In the genomic region with DNA sequence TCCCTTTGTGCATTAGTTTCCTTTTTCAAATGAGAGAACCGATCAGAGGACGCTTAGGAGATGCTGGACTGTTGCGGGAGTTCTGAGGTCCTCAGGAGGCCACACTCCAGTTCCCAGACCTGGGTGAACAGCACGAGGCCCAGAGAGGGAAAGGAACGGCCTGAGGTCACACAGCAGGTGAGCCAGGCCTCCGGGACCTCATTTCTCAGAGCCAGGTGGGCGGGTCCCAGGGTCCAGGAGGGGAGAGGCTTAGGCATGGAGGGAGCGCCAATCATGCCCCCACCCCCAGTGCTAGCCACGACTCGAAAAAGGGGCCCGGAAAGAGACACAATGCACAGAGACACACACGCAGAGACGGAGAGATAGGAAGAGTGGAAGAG, we compare ENCODE assay signal across 13 cellular contexts. TPM values are rescaled to one million over a fixed set of nuclear protein-coding genes. Genes with fewer than 3 reads are reported as not detected.
DNase-seq lines count a peak whose midpoint lies in the region; ATAC-seq, FAIRE-seq and TF ChIP-seq lines count a peak whose summit lies in the region.
"Had no signal": no experiment of that assay in that cellular context is flagged by ENCODE, and none has a peak within 500 bp of the region (broad histone marks: within the 10 kb centered on the region; RNA-seq: fewer than 3 reads in every experiment).

No MANE protein-coding gene starts in this region.

- peak overlapping the region; percentile 51; the same call in 1 of the 2 replicates for H3K4me2 ChIP-seq in HepG2 (ENCODE audit: low read depth, low read length)

- no peak for DNase-seq in HepG2 (ENCODE audit: low spot score)
- no peak for DNase-seq in right lobe of liver
- no peak for DNase-seq in iPS DF 6.9 (ENCODE audit: low read depth, low spot score)
- DNase-seq in type B pancreatic cell (ENCODE audit: extremely low spot score, unreplicated experiment), result no peak
- DNase-seq in medulla oblongata (ENCODE audit: extremely low spot score), result no peak
- DNase-seq in NCI-H2196 treated with DMSO at 0.1 percent for 48 hours (lab: John Stamatoyannopoulos, UW; ENCODE audit: unreplicated experiment), result no peak
- DNase-seq: AML-193 had no signal

- in situ Hi-C loops in HepG2 (cut with HindIII; ENCODE audit: extremely low pct_ligation_motif_present, low pct_unique_long_range_greater_than_20kb), result no loop called here

- H3K27me3 ChIP-seq in HepG2 (ENCODE audit: control insufficient read depth in 1 of 2, insufficient read depth in 2 of 2, low read length in 2 of 2) (peaks cover 5 to 32% of the 10 kb centered on the region in 2 experiments; a peak in 4 of 5 replicates), right lobe of liver (peaks cover 0 to 12% of the 10 kb centered on the region in 2 donors), iPS DF 6.9 (ENCODE audit: control insufficient read depth, insufficient read depth, low read length) (peaks cover 6% of the 10 kb centered on the region; the same call in 1 of the 2 replicates)

- peaks cover 4% of the 10 kb centered on the region for H3K4me1 Mint-ChIP-seq in type B pancreatic cell (ENCODE audit: unreplicated experiment)

- H3K9ac ChIP-seq in HepG2 (ENCODE audit: insufficient read depth, low read depth, low read length), result no peak overlapping the region

- no peak overlapping the region for H2AFZ ChIP-seq in HepG2 (ENCODE audit: low read length)

- H3K36me3 ChIP-seq in HepG2 (replicated peaks in 1 of 2; ENCODE audit: control insufficient read depth in 1 of 2, insufficient read depth in 2 of 2, low read length in 2 of 2) (no peaks in the 10 kb centered on the region), right lobe of liver (no peaks in the 10 kb centered on the region), iPS DF 6.9 (ENCODE audit: control insufficient read depth, insufficient read depth, low read length) (no peaks in the 10 kb centered on the region)
- H3K36me3 ChIP-seq: thoracic aorta had no signal

- TF ChIP-seq POLR2A in HepG2 (IDR thresholded peaks at IDR 0.05; ENCODE audit: insufficient read depth in 1 of 2, low read depth in 2 of 2, low read length in 2 of 2), result no peak
- TF ChIP-seq POLR2A in right lobe of liver (IDR thresholded peaks at IDR 0.05), result no peak

- no peak for TF ChIP-seq CTCF in HepG2 (CRISPR knock-in tag; IDR thresholded peaks at IDR 0.05)
- no peak for TF ChIP-seq CTCF in right lobe of liver (IDR thresholded peaks at IDR 0.05)
- TF ChIP-seq CTCF in type B pancreatic cell (conservative IDR thresholded peaks at IDR 0.05), result no peak

- no peak overlapping the region for H3K27ac Mint-ChIP-seq in type B pancreatic cell
- H3K27ac Mint-ChIP-seq: activated CD8-positive, alpha-beta T cell treated with anti-CD3 and anti-CD28 coated beads for 36 hours; activated naive CD8-positive, alpha-beta T cell treated with anti-CD3 and anti-CD28 coated beads for 36 hours had no signal

- H3K4me1 ChIP-seq in HepG2 (ENCODE audit: insufficient read depth, low read length) (peaks cover 17% of the 10 kb centered on the region), right lobe of liver (peaks cover 0 to 13% (median 0%) of the 10 kb centered on the region in 4 donors), iPS DF 6.9 (ENCODE audit: control insufficient read depth, insufficient read depth, low read length) (peaks cover 6% of the 10 kb centered on the region; the same call in 1 of the 2 replicates)

- H3K27ac ChIP-seq in HepG2 (ENCODE audit: extremely low read length, insufficient read depth, low read length), result no peak overlapping the region
- H3K27ac ChIP-seq in right lobe of liver, result no peak overlapping the region
- H3K27ac ChIP-seq in iPS DF 6.9 (ENCODE audit: low read length), result no peak overlapping the region
- H3K27ac ChIP-seq: thoracic aorta had no signal

- no peak for FAIRE-seq in HepG2 (lab: Jason Lieb, UNC)

- no TSS peak for BruUV-seq in HepG2 (replicated peaks; lab: Mats Ljungman, UMichigan)

- H3K9me3 ChIP-seq in HepG2 (ENCODE audit: low read length), result no peaks in the 10 kb centered on the region
- no peaks in the 10 kb centered on the region for H3K9me3 ChIP-seq in right lobe of liver
- no peaks in the 10 kb centered on the region for H3K9me3 ChIP-seq in iPS DF 6.9 (ENCODE audit: control insufficient read depth, insufficient read depth, low read length)
- H3K9me3 ChIP-seq: thoracic aorta had no signal

- H3K27me3 Mint-ChIP-seq in type B pancreatic cell, result peaks cover 53% of the 10 kb centered on the region

- H4K20me1 ChIP-seq in HepG2 (ENCODE audit: insufficient read depth, low read length), result peaks cover 10% of the 10 kb centered on the region; the same call in 1 of the 2 replicates

- peak overlapping the region; percentile 57 for H3K4me3 Mint-ChIP-seq in type B pancreatic cell
- H3K4me3 Mint-ChIP-seq: activated CD8-positive, alpha-beta T cell treated with anti-CD3 and anti-CD28 coated beads for 36 hours; activated naive CD8-positive, alpha-beta T cell treated with anti-CD3 and anti-CD28 coated beads for 36 hours had no signal

- intact Hi-C loops in HepG2 (cut with micrococcal nuclease; ENCODE audit: unreplicated experiment) (no loop called here), right lobe of liver (cut with DNase I) (no loop called here)

- H3K36me3 Mint-ChIP-seq in type B pancreatic cell, result no peaks in the 10 kb centered on the region

- no peak for TF ChIP-seq EP300 in HepG2 (IDR thresholded peaks at IDR 0.05; ENCODE audit: low read depth in 2 of 2, low read length in 2 of 2)
- no peak for TF ChIP-seq EP300 in HepG2 (CRISPR knock-in tag; IDR thresholded peaks at IDR 0.05; ENCODE audit: borderline replicate concordance)

- H3K9me3 Mint-ChIP-seq in type B pancreatic cell, result no peaks in the 10 kb centered on the region
- H3K9me3 Mint-ChIP-seq: activated CD8-positive, alpha-beta T cell treated with anti-CD3 and anti-CD28 coated beads for 36 hours; activated naive CD8-positive, alpha-beta T cell treated with anti-CD3 and anti-CD28 coated beads for 36 hours had no signal

- no peak for TF ChIP-seq RAD21 in HepG2 (CRISPR knock-in tag; IDR thresholded peaks at IDR 0.05)

- CTCF ChIA-PET in HepG2 (lab: Yijun Ruan, JAX; ENCODE audit: low intra/inter-chr PET ratio, low total read pairs), result no interaction called here

- H3K4me3 ChIP-seq in HepG2 (replicated peaks in 1 of 3; ENCODE audit: insufficient read depth in 1 of 3, low read depth in 2 of 3, low read length in 3 of 3) (peak overlapping the region in 1 of 3 experiments; percentile 37; a peak in 2 of 6 replicates), right lobe of liver (no peak overlapping the region), iPS DF 6.9 (ENCODE audit: low read length) (peak overlapping the region; percentile 4; the same call in 1 of the 2 replicates)
- H3K4me3 ChIP-seq: lung had no signal

- ATAC-seq in HepG2, result no peak
- no peak for ATAC-seq in right lobe of liver
- ATAC-seq: activated CD8-positive, alpha-beta T cell treated with anti-CD3 and anti-CD28 coated beads for 36 hours had no signal

- POLR2A ChIA-PET in HepG2 (lab: Yijun Ruan, JAX), result interaction anchor here (0.5 to 1.0 kb wide), 4 partner anchors 12 to 190 kb away, joined by 3 read pairs; a partner anchor contains a TSS

- no peaks in the 10 kb centered on the region for H3K79me2 ChIP-seq in HepG2 (ENCODE audit: insufficient read depth, low read length)

- WGBS in HepG2 (ENCODE audit: low lambda C conversion rate), result 15% methylated on average over 12 of the region's 13 CpGs
- 46% methylated on average over 12 of the region's 13 CpGs for WGBS in right lobe of liver (ENCODE audit: insufficient coverage, low coverage, low lambda C conversion rate, missing lambda C conversion rate)
- no CpG with 5 or more reads among the region's 13 CpGs for WGBS in iPS DF 6.9 (ENCODE audit: insufficient coverage, insufficient read length)

RNA-seq across cellular contexts. Expression of a gene that starts 1.8 kb away (rescaled TPM):
- not detected in 2 replicates for total RNA-seq in HepG2 (2016; rRNA removed; fragmentation: Illumina TruSeq; extraction: Trizol)
- total RNA-seq in HepG2 (2016; cell fraction: cytosol; rRNA removed; fragmentation: Illumina TruSeq; extraction: Trizol; ENCODE audit: low read depth), result not detected in 2 replicates
- total RNA-seq in HepG2 (2016; cell fraction: insoluble cytoplasmic fraction; rRNA removed; fragmentation: Illumina TruSeq; extraction: Trizol), result not detected in 2 replicates
- not detected in 2 replicates for total RNA-seq in HepG2 (2016; cell fraction: membrane; rRNA removed; fragmentation: Illumina TruSeq; extraction: Trizol)
- total RNA-seq in HepG2 (2016; cell fraction: nucleus; rRNA removed; fragmentation: Illumina TruSeq; extraction: Trizol), result not detected in 2 replicates
- 0.03 TPM in 2 replicates for polyA plus RNA-seq in HepG2 (2011; rRNA removed)
- not detected in 2 replicates for polyA plus RNA-seq in HepG2 (2011; cell fraction: cytosol; rRNA removed)
- 0.12 and 0.16 TPM in 2 replicates for polyA plus RNA-seq in HepG2 (2011; cell fraction: nucleus; rRNA removed)
- 0.03 TPM in 2 replicates for polyA plus RNA-seq in HepG2 (2012)
- polyA plus RNA-seq in HepG2 (2016; cell fraction: cytosol; fragmentation: Illumina TruSeq; extraction: Trizol; ENCODE audit: low read depth), result 0.02 TPM in 1 of 2 replicates, not detected in the other
- polyA plus RNA-seq in HepG2 (2016; cell fraction: insoluble cytoplasmic fraction; fragmentation: Illumina TruSeq; extraction: Trizol; ENCODE audit: low read depth), result not detected in 2 replicates
- not detected in 2 replicates for polyA plus RNA-seq in HepG2 (2016; cell fraction: membrane; fragmentation: Illumina TruSeq; extraction: Trizol; ENCODE audit: low read depth)
- polyA plus RNA-seq in HepG2 (2016; cell fraction: nucleus; fragmentation: Illumina TruSeq; extraction: Trizol; ENCODE audit: insufficient read depth, low read depth), result not detected in 2 replicates
- polyA minus RNA-seq in HepG2 (2011; rRNA and poly(A)+ RNA removed; ENCODE audit: low replicate concordance), result not detected in 2 replicates
- polyA minus RNA-seq in HepG2 (2011; cell fraction: cytosol; rRNA and poly(A)+ RNA removed), result not detected in 2 replicates
- polyA minus RNA-seq in HepG2 (2011; cell fraction: nucleus; rRNA and poly(A)+ RNA removed), result not detected in 2 replicates
- total RNA-seq in right lobe of liver, result not detected
- total RNA-seq in type B pancreatic cell (ENCODE audit: low replicate concordance), result 1.7 and 3.3 TPM in 2 replicates
- total RNA-seq: activated CD8-positive, alpha-beta T cell treated with anti-CD3 and anti-CD28 coated beads for 36 hours; activated naive CD8-positive, alpha-beta T cell treated with anti-CD3 and anti-CD28 coated beads for 36 hours; glomerular endothelial cell; HT1080; thoracic aorta had no signal

RNA-seq across cellular contexts. Expression of a gene that starts 26.6 kb away (rescaled TPM):
- total RNA-seq in HepG2 (2016; rRNA removed; fragmentation: Illumina TruSeq; extraction: Trizol) (1.2 and 4.7 TPM in 2 replicates), right lobe of liver (1 to 10 TPM; 2.7 to 7.0 (median 3.9) TPM), type B pancreatic cell (ENCODE audit: low replicate concordance) (11.5 and 13.4 TPM in 2 replicates)
- total RNA-seq in HepG2 (2016; cell fraction: cytosol; rRNA removed; fragmentation: Illumina TruSeq; extraction: Trizol; ENCODE audit: low read depth), result 1.0 and 1.5 TPM in 2 replicates
- total RNA-seq in HepG2 (2016; cell fraction: insoluble cytoplasmic fraction; rRNA removed; fragmentation: Illumina TruSeq; extraction: Trizol), result 1.2 and 3.2 TPM in 2 replicates
- total RNA-seq in HepG2 (2016; cell fraction: membrane; rRNA removed; fragmentation: Illumina TruSeq; extraction: Trizol), result 1.8 and 2.2 TPM in 2 replicates
- 2.9 and 3.8 TPM in 2 replicates for total RNA-seq in HepG2 (2016; cell fraction: nucleus; rRNA removed; fragmentation: Illumina TruSeq; extraction: Trizol)
- polyA plus RNA-seq in HepG2 (2011; rRNA removed), result 6.6 and 7.1 TPM in 2 replicates
- 7.1 and 10.4 TPM in 2 replicates for polyA plus RNA-seq in HepG2 (2011; cell fraction: cytosol; rRNA removed)
- polyA plus RNA-seq in HepG2 (2011; cell fraction: nucleus; rRNA removed), result 18.3 and 30.3 TPM in 2 replicates
- polyA plus RNA-seq in HepG2 (2012), result 3.6 and 4.5 TPM in 2 replicates
- polyA plus RNA-seq in HepG2 (2016; cell fraction: cytosol; fragmentation: Illumina TruSeq; extraction: Trizol; ENCODE audit: low read depth), result 0.57 and 1.6 TPM in 2 replicates
- polyA plus RNA-seq in HepG2 (2016; cell fraction: insoluble cytoplasmic fraction; fragmentation: Illumina TruSeq; extraction: Trizol; ENCODE audit: low read depth), result 1.9 and 2.7 TPM in 2 replicates
- 1.3 and 1.8 TPM in 2 replicates for polyA plus RNA-seq in HepG2 (2016; cell fraction: membrane; fragmentation: Illumina TruSeq; extraction: Trizol; ENCODE audit: low read depth)
- polyA plus RNA-seq in HepG2 (2016; cell fraction: nucleus; fragmentation: Illumina TruSeq; extraction: Trizol; ENCODE audit: insufficient read depth, low read depth), result 5.8 and 5.9 TPM in 2 replicates
- 5.9 and 8.5 TPM in 2 replicates for polyA minus RNA-seq in HepG2 (2011; rRNA and poly(A)+ RNA removed; ENCODE audit: low replicate concordance)
- polyA minus RNA-seq in HepG2 (2011; cell fraction: cytosol; rRNA and poly(A)+ RNA removed), result 2.1 and 3.0 TPM in 2 replicates
- 11.2 and 12.4 TPM in 2 replicates for polyA minus RNA-seq in HepG2 (2011; cell fraction: nucleus; rRNA and poly(A)+ RNA removed)

RNA-seq across cellular contexts. Expression of a gene that starts 43.6 kb away (rescaled TPM):
- total RNA-seq in HepG2 (2016; rRNA removed; fragmentation: Illumina TruSeq; extraction: Trizol) (44.2 and 125 TPM in 2 replicates), right lobe of liver (100 to 1,000 TPM; 114 to 206 (median 192) TPM), type B pancreatic cell (ENCODE audit: low replicate concordance) (342 and 403 TPM in 2 replicates)
- total RNA-seq in HepG2 (2016; cell fraction: cytosol; rRNA removed; fragmentation: Illumina TruSeq; extraction: Trizol; ENCODE audit: low read depth), result 48.9 and 50.4 TPM in 2 replicates
- 34.7 and 135 TPM in 2 replicates for total RNA-seq in HepG2 (2016; cell fraction: insoluble cytoplasmic fraction; rRNA removed; fragmentation: Illumina TruSeq; extraction: Trizol)
- 48.6 and 53.5 TPM in 2 replicates for total RNA-seq in HepG2 (2016; cell fraction: membrane; rRNA removed; fragmentation: Illumina TruSeq; extraction: Trizol)
- 112 and 115 TPM in 2 replicates for total RNA-seq in HepG2 (2016; cell fraction: nucleus; rRNA removed; fragmentation: Illumina TruSeq; extraction: Trizol)
- polyA plus RNA-seq in HepG2 (2011; rRNA removed), result 85.1 and 111 TPM in 2 replicates
- polyA plus RNA-seq in HepG2 (2011; cell fraction: cytosol; rRNA removed), result 50.0 and 58.7 TPM in 2 replicates
- polyA plus RNA-seq in HepG2 (2011; cell fraction: nucleus; rRNA removed), result 284 and 361 TPM in 2 replicates
- polyA plus RNA-seq in HepG2 (2012), result 138 and 245 TPM in 2 replicates
- polyA plus RNA-seq in HepG2 (2016; cell fraction: cytosol; fragmentation: Illumina TruSeq; extraction: Trizol; ENCODE audit: low read depth), result 34.6 and 43.1 TPM in 2 replicates
- 46.2 and 78.4 TPM in 2 replicates for polyA plus RNA-seq in HepG2 (2016; cell fraction: insoluble cytoplasmic fraction; fragmentation: Illumina TruSeq; extraction: Trizol; ENCODE audit: low read depth)
- polyA plus RNA-seq in HepG2 (2016; cell fraction: membrane; fragmentation: Illumina TruSeq; extraction: Trizol; ENCODE audit: low read depth), result 62.2 and 79.4 TPM in 2 replicates
- polyA plus RNA-seq in HepG2 (2016; cell fraction: nucleus; fragmentation: Illumina TruSeq; extraction: Trizol; ENCODE audit: insufficient read depth, low read depth), result 408 and 430 TPM in 2 replicates
- polyA minus RNA-seq in HepG2 (2011; rRNA and poly(A)+ RNA removed; ENCODE audit: low replicate concordance), result 138 and 163 TPM in 2 replicates
- 104 and 130 TPM in 2 replicates for polyA minus RNA-seq in HepG2 (2011; cell fraction: cytosol; rRNA and poly(A)+ RNA removed)
- polyA minus RNA-seq in HepG2 (2011; cell fraction: nucleus; rRNA and poly(A)+ RNA removed), result 60.0 and 70.7 TPM in 2 replicates

RNA-seq across cellular contexts. Expression of a gene that starts 44.2 kb away (rescaled TPM):
- total RNA-seq in HepG2 (2016; rRNA removed; fragmentation: Illumina TruSeq; extraction: Trizol) (0.04 TPM in 1 of 2 replicates, not detected in the other), right lobe of liver (under 1 TPM; 0.21 to 0.73 (median 0.54) TPM), type B pancreatic cell (ENCODE audit: low replicate concordance) (1.0 and 2.2 TPM in 2 replicates)
- not detected in 2 replicates for total RNA-seq in HepG2 (2016; cell fraction: cytosol; rRNA removed; fragmentation: Illumina TruSeq; extraction: Trizol; ENCODE audit: low read depth)
- 0.19 TPM in 1 of 2 replicates, not detected in the other for total RNA-seq in HepG2 (2016; cell fraction: insoluble cytoplasmic fraction; rRNA removed; fragmentation: Illumina TruSeq; extraction: Trizol)
- 0.38 TPM in 1 of 2 replicates, not detected in the other for total RNA-seq in HepG2 (2016; cell fraction: membrane; rRNA removed; fragmentation: Illumina TruSeq; extraction: Trizol)
- 0.19 and 0.34 TPM in 2 replicates for total RNA-seq in HepG2 (2016; cell fraction: nucleus; rRNA removed; fragmentation: Illumina TruSeq; extraction: Trizol)
- polyA plus RNA-seq in HepG2 (2011; rRNA removed), result 0.08 and 0.35 TPM in 2 replicates
- polyA plus RNA-seq in HepG2 (2011; cell fraction: cytosol; rRNA removed), result 0.23 and 0.26 TPM in 2 replicates
- polyA plus RNA-seq in HepG2 (2011; cell fraction: nucleus; rRNA removed), result 0.29 and 0.42 TPM in 2 replicates
- 0.08 and 0.13 TPM in 2 replicates for polyA plus RNA-seq in HepG2 (2012)
- not detected in 2 replicates for polyA plus RNA-seq in HepG2 (2016; cell fraction: cytosol; fragmentation: Illumina TruSeq; extraction: Trizol; ENCODE audit: low read depth)
- 0.20 TPM in 1 of 2 replicates, not detected in the other for polyA plus RNA-seq in HepG2 (2016; cell fraction: insoluble cytoplasmic fraction; fragmentation: Illumina TruSeq; extraction: Trizol; ENCODE audit: low read depth)
- polyA plus RNA-seq in HepG2 (2016; cell fraction: membrane; fragmentation: Illumina TruSeq; extraction: Trizol; ENCODE audit: low read depth), result not detected in 2 replicates
- 0.32 and 1.2 TPM in 2 replicates for polyA plus RNA-seq in HepG2 (2016; cell fraction: nucleus; fragmentation: Illumina TruSeq; extraction: Trizol; ENCODE audit: insufficient read depth, low read depth)
- 1.6 TPM in 1 of 2 replicates, not detected in the other for polyA minus RNA-seq in HepG2 (2011; rRNA and poly(A)+ RNA removed; ENCODE audit: low replicate concordance)
- polyA minus RNA-seq in HepG2 (2011; cell fraction: cytosol; rRNA and poly(A)+ RNA removed), result not detected in 2 replicates
- 0.25 TPM in 1 of 2 replicates, not detected in the other for polyA minus RNA-seq in HepG2 (2011; cell fraction: nucleus; rRNA and poly(A)+ RNA removed)

RNA-seq across cellular contexts. Expression of a gene that starts 49.9 kb away (rescaled TPM):
- total RNA-seq in HepG2 (2016; rRNA removed; fragmentation: Illumina TruSeq; extraction: Trizol) (32.2 and 36.4 TPM in 2 replicates), right lobe of liver (10 to 100 TPM; 25.0 to 45.5 (median 37.7) TPM), type B pancreatic cell (ENCODE audit: low replicate concordance) (40.8 and 42.1 TPM in 2 replicates)
- total RNA-seq in HepG2 (2016; cell fraction: cytosol; rRNA removed; fragmentation: Illumina TruSeq; extraction: Trizol; ENCODE audit: low read depth), result 34.9 and 42.8 TPM in 2 replicates
- total RNA-seq in HepG2 (2016; cell fraction: insoluble cytoplasmic fraction; rRNA removed; fragmentation: Illumina TruSeq; extraction: Trizol), result 29.2 and 39.1 TPM in 2 replicates
- 47.6 and 47.9 TPM in 2 replicates for total RNA-seq in HepG2 (2016; cell fraction: membrane; rRNA removed; fragmentation: Illumina TruSeq; extraction: Trizol)
- 18.6 and 23.5 TPM in 2 replicates for total RNA-seq in HepG2 (2016; cell fraction: nucleus; rRNA removed; fragmentation: Illumina TruSeq; extraction: Trizol)
- 55.4 and 62.3 TPM in 2 replicates for polyA plus RNA-seq in HepG2 (2011; rRNA removed)
- polyA plus RNA-seq in HepG2 (2011; cell fraction: cytosol; rRNA removed), result 50.1 and 76.7 TPM in 2 replicates
- polyA plus RNA-seq in HepG2 (2011; cell fraction: nucleus; rRNA removed), result 54.8 and 72.2 TPM in 2 replicates
- polyA plus RNA-seq in HepG2 (2012), result 23.3 and 36.3 TPM in 2 replicates
- 31.3 and 34.7 TPM in 2 replicates for polyA plus RNA-seq in HepG2 (2016; cell fraction: cytosol; fragmentation: Illumina TruSeq; extraction: Trizol; ENCODE audit: low read depth)
- 32.2 and 38.2 TPM in 2 replicates for polyA plus RNA-seq in HepG2 (2016; cell fraction: insoluble cytoplasmic fraction; fragmentation: Illumina TruSeq; extraction: Trizol; ENCODE audit: low read depth)
- polyA plus RNA-seq in HepG2 (2016; cell fraction: membrane; fragmentation: Illumina TruSeq; extraction: Trizol; ENCODE audit: low read depth), result 46.4 and 49.9 TPM in 2 replicates
- 50.2 and 54.3 TPM in 2 replicates for polyA plus RNA-seq in HepG2 (2016; cell fraction: nucleus; fragmentation: Illumina TruSeq; extraction: Trizol; ENCODE audit: insufficient read depth, low read depth)
- 105 and 125 TPM in 2 replicates for polyA minus RNA-seq in HepG2 (2011; rRNA and poly(A)+ RNA removed; ENCODE audit: low replicate concordance)
- polyA minus RNA-seq in HepG2 (2011; cell fraction: cytosol; rRNA and poly(A)+ RNA removed), result 32.7 and 34.2 TPM in 2 replicates
- 9.3 and 10.2 TPM in 2 replicates for polyA minus RNA-seq in HepG2 (2011; cell fraction: nucleus; rRNA and poly(A)+ RNA removed)
